In genomic region chr11:2138436-2139117, GRCh38 we compare ENCODE assay signal across 11 cellular contexts. TPM values are rescaled to one million over a fixed set of nuclear protein-coding genes. Genes with fewer than 3 reads are reported as not detected.
A peak's percentile ranks its signal among the peaks of the same experiment; 100 is the strongest.
DNase-seq lines count a peak whose midpoint lies in the region; ATAC-seq and TF ChIP-seq lines count a peak whose summit lies in the region.
"Had no signal": no experiment of that assay in that cellular context is flagged by ENCODE, and none has a peak within 500 bp of the region (broad histone marks: within the 10 kb centered on the region; RNA-seq: fewer than 3 reads in every experiment).

No MANE protein-coding gene starts in this region.

- peak; percentile 63 for DNase-seq in AG08396 (ENCODE audit: low spot score)
- peak; percentile 38 for DNase-seq in NCI-H1417 treated with DMSO at 0.1 percent for 48 hours (lab: John Stamatoyannopoulos, UW)
- no peak for DNase-seq in coronary artery (ENCODE audit: low spot score)
- DNase-seq in natural killer cell treated with Interleukin-12 subunit alpha and Interleukin-12 subunit beta and Interleukin-15 and Interleukin-18, amount 100 ng/mL, for 72 hours (ENCODE audit: low spot score) = no peak
- DNase-seq in GM10266 (ENCODE audit: extremely low spot score) = no peak
- no peak for DNase-seq in erythroblast (lab: John Stamatoyannopoulos, UW)
- DNase-seq: HCEC 1CT, islet precursor cell, NCI-H2029 treated with DMSO at 0.1 percent for 48 hours had no signal

- H3K27ac ChIP-seq in coronary artery = peak overlapping the region in 1 of 2 donors; percentile 30

- no peaks in the 10 kb centered on the region for H3K36me3 Mint-ChIP-seq in natural killer cell treated with Interleukin-12 subunit alpha and Interleukin-12 subunit beta and Interleukin-15 and Interleukin-18, amount 100 ng/mL, for 72 hours

- ATAC-seq in natural killer cell treated with Interleukin-12 subunit alpha and Interleukin-12 subunit beta and Interleukin-15 and Interleukin-18, amount 100 ng/mL, for 72 hours = no peak
- ATAC-seq in GM21390 (IDR thresholded peaks at IDR 0.05; ENCODE audit: unreplicated experiment) = no peak
- ATAC-seq in GM21786 (IDR thresholded peaks at IDR 0.05; ENCODE audit: unreplicated experiment) = no peak

- peaks cover 19% of the 10 kb centered on the region in 2 donors for H3K4me1 Mint-ChIP-seq in natural killer cell treated with Interleukin-12 subunit alpha and Interleukin-12 subunit beta and Interleukin-15 and Interleukin-18, amount 100 ng/mL, for 72 hours (ENCODE audit: low read depth in 2 of 2)

- H3K27ac Mint-ChIP-seq in natural killer cell treated with Interleukin-12 subunit alpha and Interleukin-12 subunit beta and Interleukin-15 and Interleukin-18, amount 100 ng/mL, for 72 hours = no peak overlapping the region

- TF ChIP-seq POLR2A in erythroblast (IDR thresholded peaks at IDR 0.05; ENCODE audit: low read length) = no peak

- TF ChIP-seq CTCF in coronary artery (IDR thresholded peaks at IDR 0.05) (no peak), GM10266 (IDR thresholded peaks at IDR 0.05; ENCODE audit: control insufficient read depth, insufficient read depth, low read depth, missing control alignments) (no peak)

- H3K27me3 Mint-ChIP-seq in natural killer cell treated with Interleukin-12 subunit alpha and Interleukin-12 subunit beta and Interleukin-15 and Interleukin-18, amount 100 ng/mL, for 72 hours = peaks cover 32 to 43% of the 10 kb centered on the region in 2 donors

- no peaks in the 10 kb centered on the region for H3K9me3 Mint-ChIP-seq in natural killer cell treated with Interleukin-12 subunit alpha and Interleukin-12 subunit beta and Interleukin-15 and Interleukin-18, amount 100 ng/mL, for 72 hours

- peak overlapping the region; percentile 70 for H3K4me3 Mint-ChIP-seq in natural killer cell treated with Interleukin-12 subunit alpha and Interleukin-12 subunit beta and Interleukin-15 and Interleukin-18, amount 100 ng/mL, for 72 hours

- peak overlapping the region; percentile 68 for H3K4me3 ChIP-seq in coronary artery

RNA-seq across cellular contexts. Expression of gene IGF2, which starts 0.6 kb away (rescaled TPM):
- under 1 TPM in 1 of 2 donors, not detected in 1; 0.17 TPM for total RNA-seq in natural killer cell treated with Interleukin-12 subunit alpha and Interleukin-12 subunit beta and Interleukin-15 and Interleukin-18, amount 100 ng/mL, for 72 hours

RNA-seq across cellular contexts. Expression of gene INS, which starts 22.4 kb away (rescaled TPM):
- total RNA-seq in natural killer cell treated with Interleukin-12 subunit alpha and Interleukin-12 subunit beta and Interleukin-15 and Interleukin-18, amount 100 ng/mL, for 72 hours = not detected

RNA-seq across cellular contexts. Expression of gene TH, which starts 33.0 kb away (rescaled TPM):
- not detected for total RNA-seq in natural killer cell treated with Interleukin-12 subunit alpha and Interleukin-12 subunit beta and Interleukin-15 and Interleukin-18, amount 100 ng/mL, for 72 hours

Comparison
In these comparisons a context has a peak if more than half of its experiments do, and no peak if none do; other contexts are left out.
1. DNase-seq: peak in AG08396 (single experiment) and NCI-H1417 treated with DMSO at 0.1 percent for 48 hours (single experiment); none in coronary artery (single experiment), natural killer cell treated with Interleukin-12 subunit alpha and Interleukin-12 subunit beta and Interleukin-15 and Interleukin-18, amount 100 ng/mL, for 72 hours (single experiment), GM10266 (single experiment) and erythroblast (0 of 2).